Comparison of ENCODE assay signal across 1 cellular context in genomic region chr11:3995949-3996554, GRCh38.
A peak's percentile ranks its signal among the peaks of the same experiment; 100 is the strongest.
TF ChIP-seq lines count a peak whose summit lies in the region.

No MANE protein-coding gene starts in this region.

TF ChIP-seq in HEK293, 187 proteins besides CTCF, POLR2A, EP300 and RAD21 (continued from another document):
- TF ChIP-seq PRDM10 (tag by site-specific recombination; IDR thresholded peaks at IDR 0.05), result peak; percentile 81
- TF ChIP-seq ZBTB21 (tag by site-specific recombination; IDR thresholded peaks at IDR 0.05), result peak; percentile 50; the same call in 1 of the 2 replicates
